Comparison of ENCODE assay signal across 8 cellular contexts in the genomic region with DNA sequence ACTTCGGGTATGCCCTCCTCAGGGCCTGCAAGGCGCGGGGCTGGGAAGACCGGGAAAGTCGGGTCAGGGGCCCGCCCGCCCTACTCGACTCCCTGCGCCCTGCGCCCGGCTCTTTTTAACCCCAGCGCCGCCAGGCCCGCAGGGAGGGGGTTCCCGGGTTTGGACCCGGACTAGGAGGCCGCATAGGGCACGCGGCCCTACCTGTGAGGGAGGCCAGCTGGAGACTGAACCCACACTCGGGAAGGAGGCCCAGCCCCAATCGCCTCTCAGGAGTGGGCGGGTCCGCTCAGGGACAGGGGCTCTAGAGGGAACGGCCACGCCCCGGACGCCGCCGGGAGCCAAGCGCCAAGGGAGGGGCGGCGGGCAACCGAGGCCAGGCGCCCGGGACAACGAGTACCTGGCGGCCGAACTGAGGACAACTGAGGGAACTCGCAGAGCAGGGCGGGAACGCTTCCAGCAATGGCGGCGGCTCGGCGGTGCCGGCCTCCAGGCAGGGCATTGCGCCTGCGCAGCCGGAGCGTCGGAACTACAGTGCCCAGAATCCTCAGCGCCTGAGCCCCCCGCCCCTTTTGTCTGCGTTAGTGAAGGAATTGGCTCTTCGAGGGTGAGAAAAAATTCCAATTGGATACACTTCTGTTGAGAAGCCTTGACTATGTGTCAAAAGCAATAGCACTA. TPM values are rescaled to one million over a fixed set of nuclear protein-coding genes. Genes with fewer than 3 reads are reported as not detected.
A peak's percentile ranks its signal among the peaks of the same experiment; 100 is the strongest.
DNase-seq lines count a peak whose midpoint lies in the region; ATAC-seq, FAIRE-seq and TF ChIP-seq lines count a peak whose summit lies in the region.

Gene ZNF624, minus strand, starts transcription at position 484 of the 675 bp plus-strand sequence.

- TF ChIP-seq CTCF in WTC11 (IDR thresholded peaks at IDR 0.05) = no peak
- TF ChIP-seq CTCF in cardiac fibroblast (IDR thresholded peaks at IDR 0.05; ENCODE audit: low read depth, low read length) = no peak

- peak; percentile 96 for DNase-seq in ACHN
- DNase-seq in NCI-H2171 treated with DMSO at 0.1 percent for 48 hours (lab: John Stamatoyannopoulos, UW) = peak; percentile 94
- DNase-seq in WTC11 (ENCODE audit: low spot score) = peak; percentile 97
- DNase-seq in cardiac fibroblast (ENCODE audit: low read depth in 2 of 2) = peak; percentile 91 to 95
- DNase-seq in iPS-NIHi7 (ENCODE audit: extremely low spot score) = peak; percentile 98
- DNase-seq in small intestine = peak; percentile 97

- CTCF ChIA-PET in WTC11 (lab: Charles Lee) = no interaction called here

- POLR2A ChIA-PET in WTC11 (lab: Charles Lee) = interaction anchor here (1.3 kb wide), 1 partner anchor 31 kb away, joined by 3 read pairs; no protein-coding TSS in a partner anchor

- peaks cover 6% of the 10 kb centered on the region for H3K36me3 Mint-ChIP-seq in WTC11

- H3K4me1 ChIP-seq in small intestine (ENCODE audit: control insufficient read depth in 2 of 2, insufficient read depth in 1 of 2, low read depth in 1 of 2, low read length in 1 of 2) = peaks cover 0 to 8% of the 10 kb centered on the region in 2 donors

- peak within 1 kb of the TSS; percentile 78 for H3K4me3 Mint-ChIP-seq in WTC11

- FAIRE-seq in small intestine (lab: Jason Lieb, UNC) = no peak

- 0% methylated on average over 50 to 55 of the region's 55 CpGs for WGBS in small intestine, 3 donors

- H3K9me3 ChIP-seq in small intestine (ENCODE audit: control insufficient read depth, low read depth) = no peaks in the 10 kb centered on the region

- H3K27ac ChIP-seq in small intestine (ENCODE audit: low read depth in 1 of 2, low read length in 1 of 2) = peak within 1 kb of the TSS; percentile 77 to 88

- H3K27ac Mint-ChIP-seq in WTC11 = peak within 1 kb of the TSS; percentile 86

- H3K27me3 ChIP-seq in small intestine (ENCODE audit: control insufficient read depth in 2 of 2, insufficient read depth in 2 of 2, low read length in 2 of 2) = no peaks in the 10 kb centered on the region

- H3K27me3 Mint-ChIP-seq in WTC11 (ENCODE audit: low read depth) = no peaks in the 10 kb centered on the region

- peak; percentile 92 for ATAC-seq in GM18868 (IDR thresholded peaks at IDR 0.05; ENCODE audit: unreplicated experiment)
- peak; percentile 95 for ATAC-seq in HG03103 (IDR thresholded peaks at IDR 0.05; ENCODE audit: low read depth, unreplicated experiment)
- ATAC-seq in WTC11 = peak; percentile 96

- H3K4me3 ChIP-seq in cardiac fibroblast (replicated peaks in 1 of 2; ENCODE audit: low read depth in 2 of 2, low read length in 2 of 2) = peak within 1 kb of the TSS; percentile 76 to 78
- H3K4me3 ChIP-seq in small intestine (ENCODE audit: low read depth in 1 of 2, low read length in 2 of 2) = peak within 1 kb of the TSS; percentile 67 to 77

- H3K9me3 Mint-ChIP-seq in WTC11 = peaks cover 14% of the 10 kb centered on the region

- H3K36me3 ChIP-seq in small intestine (ENCODE audit: control insufficient read depth in 2 of 2, insufficient read depth in 2 of 2, low read length in 2 of 2) = no peaks in the 10 kb centered on the region

- in situ Hi-C loops in ACHN (cut with HindIII; ENCODE audit: low pct_ligation_motif_present, low pct_unique_long_range_greater_than_20kb, low sequenced_read_pairs) = no loop called here

- H3K4me1 Mint-ChIP-seq in WTC11 = peaks cover 22% of the 10 kb centered on the region

TF ChIP-seq in WTC11, 78 proteins besides CTCF, POLR2A, EP300 and RAD21 (continues in another document):
- TF ChIP-seq NR1H2 (CRISPR knock-in tag; IDR thresholded peaks at IDR 0.05) (no peak), EMX1 (CRISPR knock-in tag; IDR thresholded peaks at IDR 0.05) (no peak), CREM (CRISPR knock-in tag; IDR thresholded peaks at IDR 0.05) (0 out of 2 replicates have a peak, but pooled peaks have one; percentile 64), ETV6 (CRISPR knock-in tag; IDR thresholded peaks at IDR 0.05) (peak; percentile 77), ATF1 (CRISPR knock-in tag; IDR thresholded peaks at IDR 0.05) (0 out of 2 replicates have a peak, but pooled peaks have one; percentile 13), SP1 (CRISPR knock-in tag; conservative IDR thresholded peaks at IDR 0.05) (peak; percentile 73), CREB1 (CRISPR knock-in tag; IDR thresholded peaks at IDR 0.05) (no peak), GABPB1 (CRISPR knock-in tag; IDR thresholded peaks at IDR 0.05) (peak; percentile 16; the same call in 1 of the 2 replicates), FOXK1 (CRISPR knock-in tag; IDR thresholded peaks at IDR 0.05) (peak; percentile 34; the same call in 1 of the 2 replicates), ZBTB21 (CRISPR knock-in tag; IDR thresholded peaks at IDR 0.05; ENCODE audit: borderline replicate concordance) (no peak), FOXP1 (CRISPR knock-in tag; IDR thresholded peaks at IDR 0.05; ENCODE audit: borderline replicate concordance) (0 out of 2 replicates have a peak, but pooled peaks have one; percentile 39), ELF4 (CRISPR knock-in tag; IDR thresholded peaks at IDR 0.05; ENCODE audit: low read depth) (peak; percentile 67; the same call in 1 of the 2 replicates), MLX (CRISPR knock-in tag; IDR thresholded peaks at IDR 0.05) (0 out of 2 replicates have a peak, but pooled peaks have one; percentile 26)
- TF ChIP-seq, protein P1, sequence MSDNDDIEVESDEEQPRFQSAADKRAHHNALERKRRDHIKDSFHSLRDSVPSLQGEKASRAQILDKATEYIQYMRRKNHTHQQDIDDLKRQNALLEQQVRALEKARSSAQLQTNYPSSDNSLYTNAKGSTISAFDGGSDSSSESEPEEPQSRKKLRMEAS (CRISPR knock-in tag; IDR thresholded peaks at IDR 0.05) = peak; percentile 47; the same call in 1 of the 2 replicates
- TF ChIP-seq, protein P2, sequence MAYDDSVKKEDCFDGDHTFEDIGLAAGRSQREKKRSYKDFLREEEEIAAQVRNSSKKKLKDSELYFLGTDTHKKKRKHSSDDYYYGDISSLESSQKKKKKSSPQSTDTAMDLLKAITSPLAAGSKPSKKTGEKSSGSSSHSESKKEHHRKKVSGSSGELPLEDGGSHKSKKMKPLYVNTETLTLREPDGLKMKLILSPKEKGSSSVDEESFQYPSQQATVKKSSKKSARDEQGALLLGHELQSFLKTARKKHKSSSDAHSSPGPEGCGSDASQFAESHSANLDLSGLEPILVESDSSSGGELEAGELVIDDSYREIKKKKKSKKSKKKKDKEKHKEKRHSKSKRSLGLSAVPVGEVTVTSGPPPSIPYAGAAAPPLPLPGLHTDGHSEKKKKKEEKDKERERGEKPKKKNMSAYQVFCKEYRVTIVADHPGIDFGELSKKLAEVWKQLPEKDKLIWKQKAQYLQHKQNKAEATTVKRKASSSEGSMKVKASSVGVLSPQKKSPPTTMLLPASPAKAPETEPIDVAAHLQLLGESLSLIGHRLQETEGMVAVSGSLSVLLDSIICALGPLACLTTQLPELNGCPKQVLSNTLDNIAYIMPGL (CRISPR knock-in tag; IDR thresholded peaks at IDR 0.05) = peak; percentile 29; the same call in 1 of the 2 replicates
- TF ChIP-seq, protein P3, sequence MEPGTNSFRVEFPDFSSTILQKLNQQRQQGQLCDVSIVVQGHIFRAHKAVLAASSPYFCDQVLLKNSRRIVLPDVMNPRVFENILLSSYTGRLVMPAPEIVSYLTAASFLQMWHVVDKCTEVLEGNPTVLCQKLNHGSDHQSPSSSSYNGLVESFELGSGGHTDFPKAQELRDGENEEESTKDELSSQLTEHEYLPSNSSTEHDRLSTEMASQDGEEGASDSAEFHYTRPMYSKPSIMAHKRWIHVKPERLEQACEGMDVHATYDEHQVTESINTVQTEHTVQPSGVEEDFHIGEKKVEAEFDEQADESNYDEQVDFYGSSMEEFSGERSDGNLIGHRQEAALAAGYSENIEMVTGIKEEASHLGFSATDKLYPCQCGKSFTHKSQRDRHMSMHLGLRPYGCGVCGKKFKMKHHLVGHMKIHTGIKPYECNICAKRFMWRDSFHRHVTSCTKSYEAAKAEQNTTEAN (CRISPR knock-in tag; IDR thresholded peaks at IDR 0.05) = 0 out of 2 replicates have a peak, but pooled peaks have one; percentile 37
- TF ChIP-seq, protein P4, sequence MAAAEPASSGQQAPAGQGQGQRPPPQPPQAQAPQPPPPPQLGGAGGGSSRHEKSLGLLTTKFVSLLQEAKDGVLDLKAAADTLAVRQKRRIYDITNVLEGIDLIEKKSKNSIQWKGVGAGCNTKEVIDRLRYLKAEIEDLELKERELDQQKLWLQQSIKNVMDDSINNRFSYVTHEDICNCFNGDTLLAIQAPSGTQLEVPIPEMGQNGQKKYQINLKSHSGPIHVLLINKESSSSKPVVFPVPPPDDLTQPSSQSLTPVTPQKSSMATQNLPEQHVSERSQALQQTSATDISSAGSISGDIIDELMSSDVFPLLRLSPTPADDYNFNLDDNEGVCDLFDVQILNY (CRISPR knock-in tag; IDR thresholded peaks at IDR 0.05) = peak; percentile 95
- TF ChIP-seq, protein P5, sequence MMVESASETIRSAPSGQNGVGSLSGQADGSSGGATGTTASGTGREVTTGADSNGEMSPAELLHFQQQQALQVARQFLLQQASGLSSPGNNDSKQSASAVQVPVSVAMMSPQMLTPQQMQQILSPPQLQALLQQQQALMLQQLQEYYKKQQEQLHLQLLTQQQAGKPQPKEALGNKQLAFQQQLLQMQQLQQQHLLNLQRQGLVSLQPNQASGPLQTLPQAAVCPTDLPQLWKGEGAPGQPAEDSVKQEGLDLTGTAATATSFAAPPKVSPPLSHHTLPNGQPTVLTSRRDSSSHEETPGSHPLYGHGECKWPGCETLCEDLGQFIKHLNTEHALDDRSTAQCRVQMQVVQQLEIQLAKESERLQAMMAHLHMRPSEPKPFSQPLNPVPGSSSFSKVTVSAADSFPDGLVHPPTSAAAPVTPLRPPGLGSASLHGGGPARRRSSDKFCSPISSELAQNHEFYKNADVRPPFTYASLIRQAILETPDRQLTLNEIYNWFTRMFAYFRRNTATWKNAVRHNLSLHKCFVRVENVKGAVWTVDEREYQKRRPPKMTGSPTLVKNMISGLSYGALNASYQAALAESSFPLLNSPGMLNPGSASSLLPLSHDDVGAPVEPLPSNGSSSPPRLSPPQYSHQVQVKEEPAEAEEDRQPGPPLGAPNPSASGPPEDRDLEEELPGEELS (CRISPR knock-in tag; IDR thresholded peaks at IDR 0.05) = peak; percentile 81

RNA-seq across cellular contexts. Expression of gene ZNF624, which starts in this region (rescaled TPM):
- total RNA-seq in WTC11 (2021) = 2.2 to 4.5 TPM (median 3.0 TPM) in 3 replicates
- under 1 TPM; 0.45 to 0.85 (median 0.54) TPM for polyA plus RNA-seq in small intestine

Comparison
In these comparisons a context has a peak if more than half of its experiments do, and no peak if none do; other contexts are left out.
1. Peak in every context shown above with its lines: DNase-seq, ATAC-seq, H3K4me3 ChIP-seq and H3K27ac ChIP-seq.
2. Peak in DNase-seq, H3K4me3 ChIP-seq and H3K27ac ChIP-seq in small intestine; RNA of the gene not detected or under 1 TPM.